ENCODE assay signal across 2 cellular contexts in genomic region chr4:7843831-7844230, GRCh38.
TF ChIP-seq lines count a peak whose summit lies in the region.

No MANE protein-coding gene starts in this region.

TF ChIP-seq in SK-N-SH, 30 proteins besides CTCF, POLR2A, EP300 and RAD21 (continued from another document):
- TF ChIP-seq JUND (IDR thresholded peaks at IDR 0.05) (no peak), TCF12 (IDR thresholded peaks at IDR 0.05) (no peak), MAX (IDR thresholded peaks at IDR 0.05; ENCODE audit: low read depth) (no peak), NFIC (IDR thresholded peaks at IDR 0.05; ENCODE audit: borderline replicate concordance) (no peak), USF1 (IDR thresholded peaks at IDR 0.05; ENCODE audit: borderline replicate concordance, low read depth) (no peak), FOSL2 (IDR thresholded peaks at IDR 0.05; ENCODE audit: borderline replicate concordance, low read depth) (no peak), FOXM1 (IDR thresholded peaks at IDR 0.05; ENCODE audit: low read depth) (no peak), REST (IDR thresholded peaks at IDR 0.05; ENCODE audit: low read depth, low read length) (no peak), TAF1 (IDR thresholded peaks at IDR 0.05; ENCODE audit: borderline replicate concordance, low read depth, low read length) (no peak), TEAD4 (IDR thresholded peaks at IDR 0.05; ENCODE audit: borderline replicate concordance, insufficient read depth) (no peak), YY1 (IDR thresholded peaks at IDR 0.05; ENCODE audit: low read depth) (no peak), EZH2phosphoT487 (IDR thresholded peaks at IDR 0.05; ENCODE audit: borderline replicate concordance, low read depth) (no peak), IRF3 (IDR thresholded peaks at IDR 0.05; ENCODE audit: low read depth, low read length) (no peak)

TF ChIP-seq in SK-N-SH treated with all-trans-retinoic acid at 6 μM for 48 hours, 23 proteins besides CTCF, POLR2A, EP300 and RAD21 (continued from another document):
- TF ChIP-seq PATZ1 (CRISPR knock-in tag; IDR thresholded peaks at IDR 0.05; ENCODE audit: borderline replicate concordance) (no peak), ZNF70 (CRISPR knock-in tag; IDR thresholded peaks at IDR 0.05) (no peak), TCF4 (CRISPR knock-in tag; IDR thresholded peaks at IDR 0.05; ENCODE audit: borderline replicate concordance) (no peak), CREB5 (CRISPR knock-in tag; IDR thresholded peaks at IDR 0.05; ENCODE audit: low read depth) (no peak), TSHZ2 (CRISPR knock-in tag; IDR thresholded peaks at IDR 0.05) (no peak), TOX (CRISPR knock-in tag; IDR thresholded peaks at IDR 0.05; ENCODE audit: borderline replicate concordance) (no peak), PPARA (CRISPR knock-in tag; IDR thresholded peaks at IDR 0.05; ENCODE audit: borderline replicate concordance) (no peak), RARB (CRISPR knock-in tag; IDR thresholded peaks at IDR 0.05) (no peak), BACH2 (CRISPR knock-in tag; IDR thresholded peaks at IDR 0.05; ENCODE audit: borderline replicate concordance) (no peak), ESRRG (CRISPR knock-in tag; IDR thresholded peaks at IDR 0.05) (no peak)
